ENCODE assay signal across 25 cellular contexts in genomic region chr10:1025684-1026083, GRCh38. TPM values are rescaled to one million over a fixed set of nuclear protein-coding genes. Genes with fewer than 3 reads are reported as not detected.
DNase-seq lines count a peak whose midpoint lies in the region; ATAC-seq and TF ChIP-seq lines count a peak whose summit lies in the region.
"Had no signal": no experiment of that assay in that cellular context is flagged by ENCODE, and none has a peak within 500 bp of the region (broad histone marks: within the 10 kb centered on the region; RNA-seq: fewer than 3 reads in every experiment).

Gene IDI2 (minus strand): TSS chr10:1025859. CDS start chr10:1024723, 1,136 bp downstream.

- TF ChIP-seq CTCF in heart left ventricle (IDR thresholded peaks at IDR 0.05) (no peak), right atrium auricular region (IDR thresholded peaks at IDR 0.05) (no peak), psoas muscle (IDR thresholded peaks at IDR 0.05) (no peak)

- H3K4me1 Mint-ChIP-seq in naive thymus-derived CD8-positive, alpha-beta T cell, result peaks cover 0 to 3% (median 0%) of the 10 kb centered on the region in 4 donors
- H3K4me1 Mint-ChIP-seq: CD14-positive monocyte; CD8-positive, alpha-beta memory T cell had no signal

- H3K27me3 ChIP-seq in heart left ventricle (no peaks in the 10 kb centered on the region), right atrium auricular region (no peaks in the 10 kb centered on the region), psoas muscle (ENCODE audit: insufficient read depth in 3 of 3, low read length in 2 of 3) (no peaks in the 10 kb centered on the region)
- H3K27me3 ChIP-seq: BE2C; BLaER1 treated with 17β-estradiol and CSF1 and Interleukin-3, amounts not matched to agents 10 nM and 100 nM had no signal

- no peak for TF ChIP-seq POLR2A in heart left ventricle (IDR thresholded peaks at IDR 0.05)

- H3K9me3 ChIP-seq in heart left ventricle (no peaks in the 10 kb centered on the region), right atrium auricular region (no peaks in the 10 kb centered on the region), psoas muscle (no peaks in the 10 kb centered on the region)
- H3K9me3 ChIP-seq: A549; BE2C; BLaER1 treated with 17β-estradiol and CSF1 and Interleukin-3, amounts not matched to agents 10 nM and 100 nM had no signal

- DNase-seq in heart left ventricle, result no peak
- no peak for DNase-seq in left cardiac atrium
- DNase-seq in right atrium auricular region (ENCODE audit: low spot score), result no peak
- no peak for DNase-seq in left ventricle myocardium superior
- no peak for DNase-seq in psoas muscle
- no peak for DNase-seq in NCI-H1436 (lab: John Stamatoyannopoulos, UW)
- no peak for DNase-seq in naive thymus-derived CD8-positive, alpha-beta T cell
- DNase-seq: 8988T; ACHN; AML-193; BE2C; CD4-positive, alpha-beta T cell; CD8-positive, alpha-beta memory T cell; DMS 273 treated with DMSO at 0.1 percent for 48 hours; DMS79; EL; GDM1; H9 had no signal

- POLR2A ChIA-PET in naive thymus-derived CD8-positive, alpha-beta T cell (lab: Charles Lee), result no interaction called here

- no peaks in the 10 kb centered on the region for H3K27me3 Mint-ChIP-seq in naive thymus-derived CD8-positive, alpha-beta T cell
- H3K27me3 Mint-ChIP-seq: CD4-positive, alpha-beta T cell; CD8-positive, alpha-beta memory T cell had no signal

- H3K36me3 ChIP-seq in heart left ventricle, result no peaks in the 10 kb centered on the region
- H3K36me3 ChIP-seq in right atrium auricular region, result no peaks in the 10 kb centered on the region
- H3K36me3 ChIP-seq in psoas muscle (ENCODE audit: insufficient read depth in 1 of 2, low read depth in 1 of 2), result peaks cover 3 to 17% of the 10 kb centered on the region in 2 donors
- H3K36me3 ChIP-seq: BE2C had no signal

- H3K27ac Mint-ChIP-seq in naive thymus-derived CD8-positive, alpha-beta T cell, result no peak within 1 kb of the TSS
- H3K27ac Mint-ChIP-seq: CD14-positive monocyte; CD4-positive, alpha-beta T cell; CD8-positive, alpha-beta memory T cell; GM23338 had no signal

- H3K4me1 ChIP-seq in heart left ventricle, result peaks cover 0 to 5% (median 0%) of the 10 kb centered on the region in 12 donors
- H3K4me1 ChIP-seq in right atrium auricular region, result no peaks in the 10 kb centered on the region
- H3K4me1 ChIP-seq in psoas muscle, result peaks cover 26% of the 10 kb centered on the region
- H3K4me1 ChIP-seq: A549; BE2C; BLaER1 treated with 17β-estradiol and CSF1 and Interleukin-3, amounts not matched to agents 10 nM and 100 nM had no signal

- H3K4me3 Mint-ChIP-seq in naive thymus-derived CD8-positive, alpha-beta T cell, result no peak within 1 kb of the TSS
- H3K4me3 Mint-ChIP-seq: CD14-positive monocyte; CD4-positive, alpha-beta T cell; CD8-positive, alpha-beta memory T cell; GM23338; H9 had no signal

- no peaks in the 10 kb centered on the region for H3K9me3 Mint-ChIP-seq in naive thymus-derived CD8-positive, alpha-beta T cell
- H3K9me3 Mint-ChIP-seq: CD4-positive, alpha-beta T cell; CD8-positive, alpha-beta memory T cell; GM23338 had no signal

- no peak within 1 kb of the TSS for H3K4me3 ChIP-seq in heart left ventricle
- no peak within 1 kb of the TSS for H3K4me3 ChIP-seq in right atrium auricular region
- peak within 1 kb of the TSS; percentile 58 for H3K4me3 ChIP-seq in psoas muscle
- H3K4me3 ChIP-seq: A549; BLaER1 treated with 17β-estradiol and CSF1 and Interleukin-3, amounts not matched to agents 10 nM and 100 nM; GM12878; GM23338 had no signal

- intact Hi-C loops in heart left ventricle (cut with DNase I), result no loop called here
- intact Hi-C loops in left cardiac atrium (cut with DNase I), result no loop called here
- intact Hi-C loops in left ventricle myocardium superior (cut with micrococcal nuclease), result no loop called here
- intact Hi-C loops in psoas muscle (cut with DNase I), result loop anchor here in 1 of 2 donors (2.0 kb wide), 1 partner anchor 45 kb away; no protein-coding TSS in a partner anchor

- H3K27ac ChIP-seq in heart left ventricle, result peak within 1 kb of the TSS in 10 of 12 donors; percentile 35 to 81 (median 64)
- H3K27ac ChIP-seq in right atrium auricular region, result peak within 1 kb of the TSS; percentile 21 to 71
- peak within 1 kb of the TSS; percentile 88 for H3K27ac ChIP-seq in psoas muscle
- H3K27ac ChIP-seq: A549; BLaER1 treated with 17β-estradiol and CSF1 and Interleukin-3, amounts not matched to agents 10 nM and 100 nM had no signal

- WGBS in heart left ventricle, 4 donors, result 64 to 75% (median 68%) methylated on average over 1 of the region's 1 CpG
- 17 to 33% (median 26%) methylated on average over 1 of the region's 1 CpG for WGBS in psoas muscle, 3 donors

- no peak for ATAC-seq in heart left ventricle
- no peak for ATAC-seq in left cardiac atrium
- no peak for ATAC-seq in left ventricle myocardium superior
- peak; percentile 38 to 73 (median 42) for ATAC-seq in psoas muscle
- ATAC-seq in naive thymus-derived CD8-positive, alpha-beta T cell, result no peak
- ATAC-seq: A549, GM12878, GM23338, HCT116 had no signal

- peaks cover 0 to under 1% (median 0%) of the 10 kb centered on the region in 3 donors for H3K36me3 Mint-ChIP-seq in naive thymus-derived CD8-positive, alpha-beta T cell

RNA-seq across cellular contexts. Expression of gene IDI2, which starts in this region (rescaled TPM):
- total RNA-seq in heart left ventricle, result under 1 TPM in 6 of 9 donors, not detected in 3; 0.18 to 0.72 (median 0.31) TPM
- polyA plus RNA-seq in heart left ventricle, result under 1 TPM in 1 of 2 donors, not detected in 1; 0.19 TPM
- total RNA-seq in left cardiac atrium, result not detected
- total RNA-seq in right atrium auricular region, result under 1 TPM in 1 of 2 donors, not detected in 1; 0.24 TPM
- not detected for total RNA-seq in left ventricle myocardium superior
- total RNA-seq in psoas muscle, result 100 to 1,000 TPM; 107 to 182 (median 144) TPM
- 100 to 1,000 TPM in 2 of 3 donors, 10 to 100 TPM in 1; 16.6 to 180 (median 133) TPM for polyA plus RNA-seq in psoas muscle
- total RNA-seq in naive thymus-derived CD8-positive, alpha-beta T cell, result not detected
- polyA plus RNA-seq in naive thymus-derived CD8-positive, alpha-beta T cell, result not detected
- total RNA-seq: CD4-positive, alpha-beta T cell; CD8-positive, alpha-beta memory T cell; GM12878; GM23338; H4; H9 had no signal
- polyA plus RNA-seq: A549; CD14-positive monocyte; CD8-positive, alpha-beta memory T cell; GM23338 had no signal

Comparison
In these comparisons a context has a peak if more than half of its experiments do, and no peak if none do; other contexts are left out.
1. RNA of gene IDI2 (total RNA-seq): 107 to 182 TPM in psoas muscle; 0.18 to 0.72 TPM in heart left ventricle, 0.24 TPM in right atrium auricular region, not detected in left cardiac atrium, not detected in left ventricle myocardium superior (single experiment) and not detected in naive thymus-derived CD8-positive, alpha-beta T cell; every median in the first group is over 10 times any median in the second.
2. RNA of gene IDI2 (polyA plus RNA-seq): 16.6 to 180 TPM in psoas muscle; 0.19 TPM in heart left ventricle and not detected in naive thymus-derived CD8-positive, alpha-beta T cell; every median in the first group is over 10 times any median in the second.
3. ATAC-seq: peak in psoas muscle (4 of 4); none in heart left ventricle (0 of 4), left cardiac atrium (0 of 2), left ventricle myocardium superior (single experiment) and naive thymus-derived CD8-positive, alpha-beta T cell (0 of 2).
4. Peak in every context shown above with its lines, with median percentiles within 50 percentile points of each other: H3K27ac ChIP-seq.